ENCODE assay signal across 10 cellular contexts in genomic region chr4:88759039-88759631, GRCh38.
A peak's percentile ranks its signal among the peaks of the same experiment; 100 is the strongest.
DNase-seq lines count a peak whose midpoint lies in the region; ATAC-seq and TF ChIP-seq lines count a peak whose summit lies in the region.
"Had no signal": no experiment of that assay in that cellular context is flagged by ENCODE, and none has a peak within 500 bp of the region (broad histone marks: within the 10 kb centered on the region; RNA-seq: fewer than 3 reads in every experiment).

No MANE protein-coding gene starts in this region.

- H3K36me3 ChIP-seq in iPS-18a (ENCODE audit: control insufficient read depth, low read depth, low read length) (no peaks in the 10 kb centered on the region), suprapubic skin (peaks cover 15% of the 10 kb centered on the region)

- peaks cover 4% of the 10 kb centered on the region for H3K36me3 Mint-ChIP-seq in brain
- H3K36me3 Mint-ChIP-seq: memory B cell had no signal

- H3K9ac ChIP-seq in iPS-18a (ENCODE audit: low read length), result no peak overlapping the region

- H3K4me1 Mint-ChIP-seq in brain, result peaks cover 61% of the 10 kb centered on the region
- H3K4me1 Mint-ChIP-seq: memory B cell had no signal

- H3K27me3 Mint-ChIP-seq in brain, result no peaks in the 10 kb centered on the region

- TF ChIP-seq CTCF in brain (conservative IDR thresholded peaks at IDR 0.05) (no peak), suprapubic skin (IDR thresholded peaks at IDR 0.05) (no peak)

- TF ChIP-seq POLR2A in suprapubic skin (IDR thresholded peaks at IDR 0.05), result no peak

- ATAC-seq in GM21360 (IDR thresholded peaks at IDR 0.05; ENCODE audit: unreplicated experiment) (no peak), GM18909 (IDR thresholded peaks at IDR 0.05; ENCODE audit: poor library complexity, unreplicated experiment) (no peak)

- H3K4me1 ChIP-seq in iPS-18a (ENCODE audit: control insufficient read depth, low read depth, low read length) (peaks cover 26% of the 10 kb centered on the region), suprapubic skin (peaks cover 16% of the 10 kb centered on the region)

- H3K4me3 ChIP-seq in iPS-18a (ENCODE audit: low read length) (no peak overlapping the region), suprapubic skin (peak overlapping the region; percentile 28)

- H3K27me3 ChIP-seq in iPS-18a (ENCODE audit: control insufficient read depth, insufficient read depth, low read length), result no peaks in the 10 kb centered on the region
- H3K27me3 ChIP-seq in suprapubic skin, result no peaks in the 10 kb centered on the region

- H3K27ac Mint-ChIP-seq in brain, result peak overlapping the region; percentile 77 to 96 (median 89)
- H3K27ac Mint-ChIP-seq: memory B cell had no signal

- H3K27ac ChIP-seq in iPS-18a (ENCODE audit: low read length) (peak overlapping the region; percentile 6), suprapubic skin (peak overlapping the region; percentile 12)

- no peaks in the 10 kb centered on the region for H3K9me3 Mint-ChIP-seq in brain
- H3K9me3 Mint-ChIP-seq: memory B cell had no signal

- TF ChIP-seq EP300 in suprapubic skin (IDR thresholded peaks at IDR 0.05), result no peak

- peak; percentile 72 for DNase-seq in NCI-H1105 treated with DMSO at 0.1 percent for 48 hours (lab: John Stamatoyannopoulos, UW)
- no peak for DNase-seq in suprapubic skin (ENCODE audit: low spot score in 2 of 2)
- DNase-seq in NCI-H510A treated with DMSO at 0.1 percent for 48 hours (lab: John Stamatoyannopoulos, UW), result no peak
- DNase-seq in activated CD8-positive, alpha-beta memory T cell treated with anti-CD3 and anti-CD28 coated beads for 24 hours, result no peak
- DNase-seq: T1000 had no signal

- 40% methylated on average over 10 of the region's 10 CpGs for WGBS in suprapubic skin

- H3K9me3 ChIP-seq in iPS-18a (ENCODE audit: control insufficient read depth, low read depth, low read length), result no peaks in the 10 kb centered on the region
- H3K9me3 ChIP-seq in suprapubic skin, result no peaks in the 10 kb centered on the region

- H3K4me3 Mint-ChIP-seq in brain, result peak overlapping the region; percentile 63 to 92 (median 82)
- H3K4me3 Mint-ChIP-seq: memory B cell had no signal
